ENCODE assay signal across 20 cellular contexts in the genomic region with DNA sequence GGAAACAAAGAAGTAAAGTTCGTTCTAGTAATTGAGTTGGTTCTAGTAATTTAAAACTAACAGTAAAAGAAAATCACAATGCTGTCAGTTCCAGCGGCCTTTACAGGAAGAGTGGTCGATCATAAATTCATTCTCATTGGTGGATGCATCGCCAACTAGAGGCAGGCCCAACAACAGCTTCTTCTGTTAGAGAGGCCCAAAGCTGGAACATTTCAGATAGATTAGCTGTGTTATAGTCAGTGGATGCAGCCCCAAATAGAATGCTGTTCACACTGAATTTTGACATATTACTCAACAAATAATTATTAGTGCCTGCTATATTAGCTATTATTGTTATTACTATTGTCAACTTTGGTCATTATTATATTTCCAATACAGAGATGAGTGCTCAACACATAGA.
DNase-seq lines count a peak whose midpoint lies in the region; ATAC-seq and TF ChIP-seq lines count a peak whose summit lies in the region.
"Had no signal": no experiment of that assay in that cellular context is flagged by ENCODE, and none has a peak within 500 bp of the region (broad histone marks: within the 10 kb centered on the region; RNA-seq: fewer than 3 reads in every experiment).

No MANE protein-coding gene starts in this region.

- no peak overlapping the region for H3K4me3 Mint-ChIP-seq in WTC11
- H3K4me3 Mint-ChIP-seq: activated naive CD4-positive, alpha-beta T cell treated with anti-CD3 and anti-CD28 coated beads for 36 hours; B cell; nephron progenitor cell; T-helper 1 cell treated with Interleukin-12 subunit alpha and Interleukin-12 subunit beta and Interleukin-4 antibody, amounts not matched to agents 30 μg/mL and 1 μg/mL, for 36 hours had no signal

- H3K79me1 ChIP-seq in IMR-90 (ENCODE audit: low read depth in 1 of 2, low read length in 2 of 2) (no peaks in the 10 kb centered on the region), mesendoderm (ENCODE audit: low read length) (no peaks in the 10 kb centered on the region)

- H2BK5ac ChIP-seq in IMR-90 (ENCODE audit: low read depth, low read length, poor library complexity, severe bottlenecking), result no peak overlapping the region
- no peak overlapping the region for H2BK5ac ChIP-seq in mesendoderm (ENCODE audit: low read length)

- H3K14ac ChIP-seq in IMR-90 (replicated peaks; ENCODE audit: low read depth, low read length), result no peak overlapping the region

- H3K27me3 ChIP-seq in BLaER1 treated with 17β-estradiol and CSF1 and Interleukin-3, amounts not matched to agents 10 nM and 100 nM, result no peaks in the 10 kb centered on the region
- H3K27me3 ChIP-seq in IMR-90 (ENCODE audit: control insufficient read depth, insufficient read depth, low read length) (no peaks in the 10 kb centered on the region), mesendoderm (ENCODE audit: insufficient read depth, low read length, poor library complexity) (no peaks in the 10 kb centered on the region), esophagus muscularis mucosa (no peaks in the 10 kb centered on the region)
- H3K27me3 ChIP-seq: sigmoid colon had no signal

- H4K5ac ChIP-seq in IMR-90 (ENCODE audit: low read depth, low read length) (no peak overlapping the region), mesendoderm (ENCODE audit: low read length) (no peak overlapping the region)

- intact Hi-C loops in IMR-90 (cut with micrococcal nuclease) (no loop called here), esophagus muscularis mucosa (cut with DNase I) (no loop called here)

- H3K23ac ChIP-seq in IMR-90 (ENCODE audit: low read depth, low read length), result no peak overlapping the region
- H3K23ac ChIP-seq in mesendoderm (ENCODE audit: low read length), result no peak overlapping the region

- in situ Hi-C loops in IMR-90 (cut with MboI; ENCODE audit: low sequenced_read_pairs), result no loop called here

- H3K4me1 Mint-ChIP-seq in WTC11, result no peaks in the 10 kb centered on the region
- H3K4me1 Mint-ChIP-seq: B cell had no signal

- dilution Hi-C loops in IMR-90 (cut with HindIII; ENCODE audit: low sequenced_read_pairs, unreplicated experiment), result no loop called here

- H4K20me1 ChIP-seq in BLaER1 treated with 17β-estradiol and CSF1 and Interleukin-3, amounts not matched to agents 10 nM and 100 nM, result no peaks in the 10 kb centered on the region
- no peaks in the 10 kb centered on the region for H4K20me1 ChIP-seq in IMR-90 (ENCODE audit: insufficient read depth, low read length)

- H2AK9ac ChIP-seq in IMR-90 (replicated peaks; ENCODE audit: low read depth, low read length, poor library complexity), result no peak overlapping the region

- no peak for TF ChIP-seq EP300 in esophagus muscularis mucosa (IDR thresholded peaks at IDR 0.05)

- no peak overlapping the region for H2BK120ac ChIP-seq in IMR-90 (ENCODE audit: low read depth, low read length)
- no peak overlapping the region for H2BK120ac ChIP-seq in mesendoderm (ENCODE audit: low read depth, low read length)

- no peaks in the 10 kb centered on the region for H3K36me3 Mint-ChIP-seq in WTC11

- TF ChIP-seq CTCF in IMR-90 (conservative IDR thresholded peaks at IDR 0.05; ENCODE audit: low read depth, low read length), result no peak
- TF ChIP-seq CTCF in WTC11 (IDR thresholded peaks at IDR 0.05), result no peak
- TF ChIP-seq CTCF in esophagus muscularis mucosa (IDR thresholded peaks at IDR 0.05), result no peak

- H3K36me3 ChIP-seq in BLaER1 treated with 17β-estradiol and CSF1 and Interleukin-3, amounts not matched to agents 10 nM and 100 nM, result peaks cover 0 to 45% (median 5%) of the 10 kb centered on the region in 11 experiments; a peak in 11 of 22 replicates
- H3K36me3 ChIP-seq in IMR-90 (ENCODE audit: control insufficient read depth, insufficient read depth, low read length) (no peaks in the 10 kb centered on the region), mesendoderm (ENCODE audit: control insufficient read depth, insufficient read depth, low read length) (no peaks in the 10 kb centered on the region), esophagus muscularis mucosa (no peaks in the 10 kb centered on the region)
- H3K36me3 ChIP-seq: sigmoid colon had no signal

- peak overlapping the region in 6 of 11 experiments; percentile 29 to 71 (median 58); a peak in 10 of 22 replicates for H3K4me2 ChIP-seq in BLaER1 treated with 17β-estradiol and CSF1 and Interleukin-3, amounts not matched to agents 10 nM and 100 nM
- H3K4me2 ChIP-seq in IMR-90 (ENCODE audit: low read depth, low read length), result no peak overlapping the region
- H3K4me2 ChIP-seq in mesendoderm (ENCODE audit: low read length), result no peak overlapping the region

- no peak overlapping the region for H3K4me3 ChIP-seq in BLaER1 treated with 17β-estradiol and CSF1 and Interleukin-3, amounts not matched to agents 10 nM and 100 nM
- H3K4me3 ChIP-seq in IMR-90 (ENCODE audit: insufficient read depth, low read depth, low read length) (no peak overlapping the region), mesendoderm (ENCODE audit: low read length) (no peak overlapping the region), esophagus muscularis mucosa (no peak overlapping the region)
- H3K4me3 ChIP-seq: sigmoid colon had no signal

- H3K27ac ChIP-seq in BLaER1 treated with 17β-estradiol and CSF1 and Interleukin-3, amounts not matched to agents 10 nM and 100 nM, result peak overlapping the region; percentile 37 to 87 (median 64); a peak in 18 of 22 replicates
- no peak overlapping the region for H3K27ac ChIP-seq in IMR-90 (ENCODE audit: insufficient read depth, low read length)
- H3K27ac ChIP-seq in mesendoderm (ENCODE audit: low read depth, low read length), result no peak overlapping the region
- H3K27ac ChIP-seq in esophagus muscularis mucosa (replicated peaks in 1 of 4), result peak overlapping the region in 1 of 4 donors; percentile 40

- H2BK20ac ChIP-seq in IMR-90 (ENCODE audit: low read depth, low read length), result peak overlapping the region; percentile 21; the same call in 1 of the 2 replicates

- H3K18ac ChIP-seq in IMR-90 (ENCODE audit: low read depth, low read length) (no peak overlapping the region), mesendoderm (ENCODE audit: low read length) (no peak overlapping the region)

- DNase-seq in IMR-90, result no peak
- DNase-seq in WTC11 (ENCODE audit: low spot score), result no peak
- DNase-seq in mesendoderm, result peak; percentile 33
- no peak for DNase-seq in esophagus muscularis mucosa (ENCODE audit: extremely low spot score)
- no peak for DNase-seq in kidney glomerular epithelial cell (lab: John Stamatoyannopoulos, UW)
- DNase-seq: activated CD4-positive, alpha-beta T cell treated with anti-CD3 and anti-CD28 coated beads for 1 hour; activated CD8-positive, alpha-beta memory T cell treated with anti-CD3 and anti-CD28 coated beads, Interleukin-2, amount 50 U/mL, for 4 hours; activated naive CD4-positive, alpha-beta T cell treated with anti-CD3 and anti-CD28 coated beads for 36 hours; HCEC 1CT; mammary epithelial cell; NCI-H1436; nephron progenitor cell; sigmoid colon; stimulated activated CD4-positive, alpha-beta T cell treated with anti-CD3 and anti-CD28 coated beads, Interleukin-4, amount 100 ng/mL, for 24 hours had no signal

- H3K27me3 Mint-ChIP-seq in WTC11 (ENCODE audit: low read depth), result no peaks in the 10 kb centered on the region
- H3K27me3 Mint-ChIP-seq: B cell had no signal

- 0 out of 3 replicates have a peak overlapping the region, but pooled peaks have one; percentile 25 for H2BK15ac ChIP-seq in IMR-90 (ENCODE audit: low read depth, low read length)
- no peak overlapping the region for H2BK15ac ChIP-seq in mesendoderm (replicated peaks; ENCODE audit: low read depth)

- H3K9me3 ChIP-seq in BLaER1 treated with 17β-estradiol and CSF1 and Interleukin-3, amounts not matched to agents 10 nM and 100 nM (replicated peaks in 1 of 11), result peaks cover 0 to 13% (median 0%) of the 10 kb centered on the region in 11 experiments; a peak in 2 of 22 replicates
- no peaks in the 10 kb centered on the region for H3K9me3 ChIP-seq in IMR-90 (ENCODE audit: control insufficient read depth, insufficient read depth, low read length)
- no peaks in the 10 kb centered on the region for H3K9me3 ChIP-seq in esophagus muscularis mucosa
- H3K9me3 ChIP-seq: sigmoid colon had no signal

- POLR2A ChIA-PET in IMR-90 (lab: Charles Lee; ENCODE audit: unreplicated experiment), result interaction anchor here (0.5 kb wide), 1 partner anchor 33 kb away, joined by 28 read pairs; no protein-coding TSS in a partner anchor
- POLR2A ChIA-PET in WTC11 (lab: Charles Lee), result interaction anchor here (1.1 kb wide), 1 partner anchor 23 kb away, joined by 3 read pairs; no protein-coding TSS in a partner anchor

- H3K9me1 ChIP-seq in IMR-90 (ENCODE audit: insufficient read depth, low read length), result peaks cover 7% of the 10 kb centered on the region; the same call in 1 of the 2 replicates

- no peak overlapping the region for H3K27ac Mint-ChIP-seq in WTC11
- H3K27ac Mint-ChIP-seq: activated naive CD4-positive, alpha-beta T cell treated with anti-CD3 and anti-CD28 coated beads for 36 hours; B cell; nephron progenitor cell; T-helper 1 cell treated with Interleukin-12 subunit alpha and Interleukin-12 subunit beta and Interleukin-4 antibody, amounts not matched to agents 30 μg/mL and 1 μg/mL, for 36 hours had no signal

- TF ChIP-seq RAD21 in IMR-90 (IDR thresholded peaks at IDR 0.05; ENCODE audit: low read length), result no peak

- H2AK5ac ChIP-seq in IMR-90 (ENCODE audit: low read depth, low read length) (no peak overlapping the region), mesendoderm (ENCODE audit: low read length) (no peak overlapping the region)

- H4K8ac ChIP-seq in IMR-90 (ENCODE audit: low read depth in 2 of 2, low read length in 2 of 2), result no peak overlapping the region
- no peak overlapping the region for H4K8ac ChIP-seq in mesendoderm (ENCODE audit: low read depth, low read length)

- H3K4ac ChIP-seq in IMR-90 (ENCODE audit: low read depth, low read length) (no peak overlapping the region), mesendoderm (ENCODE audit: low read depth, low read length) (no peak overlapping the region)

- H3K4me1 ChIP-seq in BLaER1 treated with 17β-estradiol and CSF1 and Interleukin-3, amounts not matched to agents 10 nM and 100 nM, result peaks cover 0 to 79% (median 12%) of the 10 kb centered on the region in 10 experiments; a peak in 13 of 20 replicates
- H3K4me1 ChIP-seq in IMR-90 (ENCODE audit: control insufficient read depth, insufficient read depth, low read length) (no peaks in the 10 kb centered on the region; the same call in 1 of the 2 replicates), mesendoderm (ENCODE audit: control insufficient read depth, low read depth, low read length) (no peaks in the 10 kb centered on the region), esophagus muscularis mucosa (peaks cover 0 to 14% (median 10%) of the 10 kb centered on the region in 4 donors)

- no peak overlapping the region for H3K56ac ChIP-seq in IMR-90 (ENCODE audit: extremely low read depth, insufficient read depth, low read length)
- no peak overlapping the region for H3K56ac ChIP-seq in mesendoderm (ENCODE audit: low read length)

- peak overlapping the region in 2 of 11 experiments; percentile 43 to 49; a peak in 2 of 22 replicates for H3K9ac ChIP-seq in BLaER1 treated with 17β-estradiol and CSF1 and Interleukin-3, amounts not matched to agents 10 nM and 100 nM
- H3K9ac ChIP-seq in IMR-90 (ENCODE audit: low read depth, low read length) (no peak overlapping the region), mesendoderm (ENCODE audit: low read length) (no peak overlapping the region)

- TF ChIP-seq POLR2A in IMR-90 (IDR thresholded peaks at IDR 0.05; ENCODE audit: low read depth, low read length), result no peak
- TF ChIP-seq POLR2A in esophagus muscularis mucosa (IDR thresholded peaks at IDR 0.05; ENCODE audit: low read depth), result no peak
- TF ChIP-seq POLR2A in GM18505 (IDR thresholded peaks at IDR 0.05; ENCODE audit: borderline replicate concordance, extremely low read depth, insufficient read depth, insufficient read length), result no peak

- no peak overlapping the region for H2AFZ ChIP-seq in IMR-90 (replicated peaks; ENCODE audit: low read length, poor library complexity)

- BruUV-seq in IMR-90 (replicated peaks; lab: Mats Ljungman, UMichigan), result no TSS peak

- no peaks in the 10 kb centered on the region for H3K79me2 ChIP-seq in mesendoderm (ENCODE audit: control insufficient read depth, insufficient read depth, low read length)

- no peak overlapping the region for H4K91ac ChIP-seq in IMR-90 (ENCODE audit: insufficient read depth, low read depth, low read length)

- ATAC-seq in IMR-90 (ENCODE audit: low read depth) (no peak), WTC11 (peak; percentile 74), HG02642 (IDR thresholded peaks at IDR 0.05; ENCODE audit: poor library complexity, unreplicated experiment) (no peak), GM18505 (IDR thresholded peaks at IDR 0.05; ENCODE audit: unreplicated experiment) (no peak)
- ATAC-seq: Panc1 had no signal

- WGBS in IMR-90 (ENCODE audit: extremely low coverage in 2 of 2, insufficient read length in 1 of 2), 2 experiments, result no CpG with 5 or more reads among the region's 4 CpGs
- no CpG with 5 or more reads among the region's 4 CpGs for WGBS in mesendoderm (ENCODE audit: extremely low coverage, insufficient coverage, low lambda C conversion rate)
- WGBS in esophagus muscularis mucosa, result 91% methylated on average over 4 of the region's 4 CpGs

- H3K9me3 Mint-ChIP-seq in WTC11, result no peaks in the 10 kb centered on the region
- H3K9me3 Mint-ChIP-seq: activated naive CD4-positive, alpha-beta T cell treated with anti-CD3 and anti-CD28 coated beads for 36 hours; nephron progenitor cell; T-helper 1 cell treated with Interleukin-12 subunit alpha and Interleukin-12 subunit beta and Interleukin-4 antibody, amounts not matched to agents 30 μg/mL and 1 μg/mL, for 36 hours had no signal

- CTCF ChIA-PET in IMR-90 (lab: Yijun Ruan, JAX), result interaction anchor here (0.9 to 1.2 kb wide), 2 partner anchors 10 to 74 kb away, joined by 3 read pairs; no protein-coding TSS in a partner anchor
- CTCF ChIA-PET in WTC11 (lab: Charles Lee), result interaction anchor here (0.7 to 1.0 kb wide), 3 partner anchors 10 to 83 kb away, joined by 3 read pairs; no protein-coding TSS in a partner anchor

Comparison
In these comparisons a context has a peak if more than half of its experiments do, and no peak if none do; other contexts are left out.
1. H3K27ac ChIP-seq: peak in BLaER1 treated with 17β-estradiol and CSF1 and Interleukin-3, amounts not matched to agents 10 nM and 100 nM (11 of 11); none in IMR-90 (single experiment) and mesendoderm (single experiment).
2. H3K4me2 ChIP-seq: peak in BLaER1 treated with 17β-estradiol and CSF1 and Interleukin-3, amounts not matched to agents 10 nM and 100 nM (6 of 11); none in IMR-90 (single experiment) and mesendoderm (single experiment).